In genomic region chr7:77627307-77627671, GRCh38 we compare ENCODE assay signal across 21 cellular contexts.
DNase-seq lines count a peak whose midpoint lies in the region; ATAC-seq, FAIRE-seq and TF ChIP-seq lines count a peak whose summit lies in the region.
"Had no signal": no experiment of that assay in that cellular context is flagged by ENCODE, and none has a peak within 500 bp of the region (broad histone marks: within the 10 kb centered on the region; RNA-seq: fewer than 3 reads in every experiment).

No MANE protein-coding gene starts in this region.

- H3K27me3 Mint-ChIP-seq in endodermal cell (ENCODE audit: insufficient read depth) = no peaks in the 10 kb centered on the region
- no peaks in the 10 kb centered on the region for H3K27me3 Mint-ChIP-seq in effector memory CD8-positive, alpha-beta T cell
- H3K27me3 Mint-ChIP-seq in nephron progenitor cell (ENCODE audit: low read depth, poor library complexity) = no peaks in the 10 kb centered on the region
- H3K27me3 Mint-ChIP-seq: activated CD4-positive, alpha-beta memory T cell treated with anti-CD3 and anti-CD28 coated beads for 36 hours; activated T-cell treated with anti-CD3 and anti-CD28 coated beads, Interleukin-2, amount 50 U/mL, for 24 hours; naive thymus-derived CD8-positive, alpha-beta T cell had no signal

- no peaks in the 10 kb centered on the region for H3K9me3 Mint-ChIP-seq in endodermal cell
- no peaks in the 10 kb centered on the region for H3K9me3 Mint-ChIP-seq in effector memory CD8-positive, alpha-beta T cell
- no peaks in the 10 kb centered on the region for H3K9me3 Mint-ChIP-seq in nephron progenitor cell
- H3K9me3 Mint-ChIP-seq: activated CD4-positive, alpha-beta memory T cell treated with anti-CD3 and anti-CD28 coated beads for 36 hours; activated T-cell treated with anti-CD3 and anti-CD28 coated beads, Interleukin-2, amount 50 U/mL, for 24 hours; naive thymus-derived CD8-positive, alpha-beta T cell had no signal

- H3K4me1 Mint-ChIP-seq in endodermal cell = peaks cover 7% of the 10 kb centered on the region
- no peaks in the 10 kb centered on the region for H3K4me1 Mint-ChIP-seq in effector memory CD8-positive, alpha-beta T cell (ENCODE audit: low read depth in 2 of 2)
- H3K4me1 Mint-ChIP-seq in nephron progenitor cell = no peaks in the 10 kb centered on the region

- peak overlapping the region; percentile 85 for H3K27ac Mint-ChIP-seq in endodermal cell
- no peak overlapping the region for H3K27ac Mint-ChIP-seq in effector memory CD8-positive, alpha-beta T cell
- H3K27ac Mint-ChIP-seq in nephron progenitor cell = no peak overlapping the region
- H3K27ac Mint-ChIP-seq: activated CD4-positive, alpha-beta memory T cell treated with anti-CD3 and anti-CD28 coated beads for 36 hours; activated T-cell treated with anti-CD3 and anti-CD28 coated beads, Interleukin-2, amount 50 U/mL, for 24 hours had no signal

- H3K4me3 Mint-ChIP-seq in endodermal cell (no peak overlapping the region), nephron progenitor cell (no peak overlapping the region)
- no peak overlapping the region for H3K4me3 Mint-ChIP-seq in effector memory CD8-positive, alpha-beta T cell
- H3K4me3 Mint-ChIP-seq: activated CD4-positive, alpha-beta memory T cell treated with anti-CD3 and anti-CD28 coated beads for 36 hours; activated T-cell treated with anti-CD3 and anti-CD28 coated beads, Interleukin-2, amount 50 U/mL, for 24 hours; naive thymus-derived CD8-positive, alpha-beta T cell had no signal

- H3K36me3 Mint-ChIP-seq in endodermal cell (ENCODE audit: low read depth) (peaks cover 63% of the 10 kb centered on the region), nephron progenitor cell (ENCODE audit: low read depth) (peaks cover 62% of the 10 kb centered on the region)
- peaks cover 19% of the 10 kb centered on the region for H3K36me3 Mint-ChIP-seq in effector memory CD8-positive, alpha-beta T cell (ENCODE audit: insufficient read depth)

- H3K4me1 ChIP-seq in endodermal cell (ENCODE audit: control insufficient read depth, insufficient read depth, low read length) = peaks cover 3% of the 10 kb centered on the region
- H3K4me1 ChIP-seq: heart right ventricle, suprapubic skin had no signal

- no peaks in the 10 kb centered on the region for H3K9me3 ChIP-seq in endodermal cell (ENCODE audit: control insufficient read depth, low read length)
- H3K9me3 ChIP-seq: heart right ventricle, suprapubic skin had no signal

- no peak for ATAC-seq in effector memory CD8-positive, alpha-beta T cell (replicated peaks)
- ATAC-seq: naive thymus-derived CD8-positive, alpha-beta T cell had no signal

- peak; percentile 7 for DNase-seq in NCI-H345 (lab: John Stamatoyannopoulos, UW)
- DNase-seq in NCI-H345 treated with DMSO at 0.1 percent for 48 hours (lab: John Stamatoyannopoulos, UW; ENCODE audit: unreplicated experiment) = no peak
- peak; percentile 30 for DNase-seq in M059J (ENCODE audit: low read depth)
- DNase-seq in endodermal cell = no peak
- DNase-seq in retinal pigment epithelial cell (ENCODE audit: low read depth) = peak; percentile 55
- DNase-seq in effector memory CD8-positive, alpha-beta T cell = no peak
- DNase-seq in nephron progenitor cell = no peak
- DNase-seq in HTR-8/SVneo (ENCODE audit: insufficient read length, low spot score) = no peak
- DNase-seq: activated CD4-positive, alpha-beta memory T cell treated with anti-CD3 and anti-CD28 coated beads for 36 hours; activated T-cell treated with anti-CD3 and anti-CD28 coated beads, Interleukin-2, amount 50 U/mL, for 24 hours; DMS153; heart right ventricle; naive thymus-derived CD8-positive, alpha-beta T cell; NCI-H1436; NCI-H446; Right ventricle myocardium superior; small intestine; stimulated activated CD4-positive, alpha-beta T cell treated with anti-CD3 and anti-CD28 coated beads, Interleukin-4, amount 100 ng/mL, for 4 hours had no signal

- no peak overlapping the region for H3K4me3 ChIP-seq in endodermal cell (ENCODE audit: low read length)
- H3K4me3 ChIP-seq in retinal pigment epithelial cell (ENCODE audit: low read length) = no peak overlapping the region
- H3K4me3 ChIP-seq: heart right ventricle, suprapubic skin had no signal

- H3K36me3 ChIP-seq in endodermal cell (ENCODE audit: control insufficient read depth, insufficient read depth, low read length) = peaks cover 93% of the 10 kb centered on the region

- no peak overlapping the region for H3K9ac ChIP-seq in endodermal cell (ENCODE audit: extremely low read depth, low read length, poor library complexity, severe bottlenecking)

- no peak overlapping the region for H3K27ac ChIP-seq in endodermal cell (ENCODE audit: low read depth, low read length)
- H3K27ac ChIP-seq: C4-2B, heart right ventricle, suprapubic skin, VCaP had no signal

- no peaks in the 10 kb centered on the region for H3K27me3 ChIP-seq in endodermal cell (ENCODE audit: control insufficient read depth, insufficient read depth, low read length, poor library complexity, severe bottlenecking)
- H3K27me3 ChIP-seq: heart right ventricle, suprapubic skin had no signal

- TF ChIP-seq CTCF in endodermal cell (conservative IDR thresholded peaks at IDR 0.05) (no peak), retinal pigment epithelial cell (conservative IDR thresholded peaks at IDR 0.05; ENCODE audit: low read depth, low read length) (no peak), nephron progenitor cell (IDR thresholded peaks at IDR 0.05) (no peak)

- FAIRE-seq in HTR-8/SVneo (lab: Jason Lieb, UNC) = no peak
- FAIRE-seq: small intestine had no signal

Comparison
In these comparisons a context has a peak if more than half of its experiments do, and no peak if none do; other contexts are left out.
1. DNase-seq: peak in NCI-H345 (single experiment), M059J (single experiment) and retinal pigment epithelial cell (single experiment); none in NCI-H345 treated with DMSO at 0.1 percent for 48 hours (single experiment), endodermal cell (single experiment), effector memory CD8-positive, alpha-beta T cell (0 of 3), nephron progenitor cell (single experiment) and HTR-8/SVneo (single experiment).